ENCODE assay signal across 19 cellular contexts in the genomic region with DNA sequence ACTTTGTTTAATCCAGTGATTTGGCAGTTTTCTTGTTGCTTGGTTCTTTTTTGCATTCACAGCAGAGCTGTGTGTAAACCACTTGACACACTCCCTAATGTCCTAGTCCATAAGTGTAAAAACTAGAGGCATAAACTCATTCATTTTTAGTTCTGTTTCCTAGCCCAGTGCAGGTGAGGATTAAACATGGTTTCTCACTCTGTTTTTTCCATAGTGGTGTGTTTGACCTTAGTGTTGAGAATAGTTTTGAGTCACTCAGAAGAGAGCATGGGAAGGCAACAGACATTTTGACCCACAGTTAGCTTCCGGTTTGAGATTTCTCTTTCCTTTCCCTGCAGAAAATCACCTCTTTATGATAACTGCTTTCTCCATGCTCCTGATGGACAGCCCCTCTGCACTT. TPM values are rescaled to one million over a fixed set of nuclear protein-coding genes. Genes with fewer than 3 reads are reported as not detected.
DNase-seq lines count a peak whose midpoint lies in the region; ATAC-seq and TF ChIP-seq lines count a peak whose summit lies in the region.
"Had no signal": no experiment of that assay in that cellular context is flagged by ENCODE, and none has a peak within 500 bp of the region (broad histone marks: within the 10 kb centered on the region; RNA-seq: fewer than 3 reads in every experiment).

No MANE protein-coding gene starts in this region.

- CTCF ChIA-PET in activated CD4-positive, alpha-beta T cell treated with anti-CD3 and anti-CD28 coated beads for 36 hours (lab: Charles Lee): interaction anchor here (0.6 to 1.4 kb wide), 3 partner anchors 128 to 224 kb away, joined by 3 to 4 read pairs (median 4); no protein-coding TSS in a partner anchor
- CTCF ChIA-PET in activated CD4-positive, alpha-beta T cell treated with anti-CD3 and anti-CD28 coated beads, Interleukin-2, amount 10 ng/mL, durations not matched to agents 7 days and 5 days (lab: Charles Lee): no interaction called here

- H4K20me1 ChIP-seq in neural cell (ENCODE audit: insufficient read depth): no peaks in the 10 kb centered on the region

- no peaks in the 10 kb centered on the region for H3K27me3 ChIP-seq in neural cell (ENCODE audit: insufficient read depth, low read depth, low read length)

- H3F3A ChIP-seq in neural cell (ENCODE audit: insufficient read depth, low read length, poor library complexity, severe bottlenecking): peaks cover 3% of the 10 kb centered on the region

- peaks cover 5% of the 10 kb centered on the region for H3K4me1 Mint-ChIP-seq in activated CD4-positive, alpha-beta T cell treated with anti-CD3 and anti-CD28 coated beads for 36 hours
- no peaks in the 10 kb centered on the region for H3K4me1 Mint-ChIP-seq in activated CD4-positive, alpha-beta T cell treated with anti-CD3 and anti-CD28 coated beads, Interleukin-2, amount 10 ng/mL, durations not matched to agents 7 days and 5 days
- H3K4me1 Mint-ChIP-seq in activated T-helper 17 cell treated with anti-CD3 and anti-CD28 coated beads, Interleukin-2, amount 50 U/mL, for 72 hours: peaks cover 7% of the 10 kb centered on the region

- POLR2A ChIA-PET in activated CD4-positive, alpha-beta T cell treated with anti-CD3 and anti-CD28 coated beads for 36 hours (lab: Charles Lee): no interaction called here
- POLR2A ChIA-PET in activated CD4-positive, alpha-beta T cell treated with anti-CD3 and anti-CD28 coated beads, Interleukin-2, amount 10 ng/mL, durations not matched to agents 7 days and 5 days (lab: Charles Lee): no interaction called here

- no peaks in the 10 kb centered on the region for H3K79me2 ChIP-seq in neural cell (replicated peaks; ENCODE audit: insufficient read depth, low read length)

- ATAC-seq in activated CD4-positive, alpha-beta T cell treated with anti-CD3 and anti-CD28 coated beads for 36 hours: peak; percentile 53
- peak; percentile 40 to 71 for ATAC-seq in activated naive CD4-positive, alpha-beta T cell treated with anti-CD3 and anti-CD28 coated beads, Interleukin-2, amount 50 U/mL, for 72 hours
- peak; percentile 61 for ATAC-seq in activated T-helper 17 cell treated with anti-CD3 and anti-CD28 coated beads, Interleukin-2, amount 50 U/mL, for 72 hours (replicated peaks)
- ATAC-seq: A549 had no signal

- H3K36me3 Mint-ChIP-seq in activated CD4-positive, alpha-beta T cell treated with anti-CD3 and anti-CD28 coated beads for 36 hours (ENCODE audit: low read depth): peaks cover 8% of the 10 kb centered on the region
- H3K36me3 Mint-ChIP-seq in activated CD4-positive, alpha-beta T cell treated with anti-CD3 and anti-CD28 coated beads, Interleukin-2, amount 10 ng/mL, durations not matched to agents 7 days and 5 days (ENCODE audit: low read depth): no peaks in the 10 kb centered on the region
- peaks cover 0 to 5% of the 10 kb centered on the region in 2 donors for H3K36me3 Mint-ChIP-seq in activated naive CD4-positive, alpha-beta T cell treated with anti-CD3 and anti-CD28 coated beads, Interleukin-2, amount 50 U/mL, for 72 hours
- H3K36me3 Mint-ChIP-seq in activated T-helper 17 cell treated with anti-CD3 and anti-CD28 coated beads, Interleukin-2, amount 50 U/mL, for 72 hours (ENCODE audit: low read depth): peaks cover 54% of the 10 kb centered on the region

- H2AFZ ChIP-seq in neural cell (ENCODE audit: low read depth, low read length): no peak overlapping the region
- H2AFZ ChIP-seq: GM23248 had no signal

- peak overlapping the region; percentile 11 for H3K27ac Mint-ChIP-seq in activated CD4-positive, alpha-beta T cell treated with anti-CD3 and anti-CD28 coated beads for 36 hours
- H3K27ac Mint-ChIP-seq in activated CD4-positive, alpha-beta T cell treated with anti-CD3 and anti-CD28 coated beads, Interleukin-2, amount 10 ng/mL, durations not matched to agents 7 days and 5 days: no peak overlapping the region
- peak overlapping the region; percentile 26 to 52 for H3K27ac Mint-ChIP-seq in activated naive CD4-positive, alpha-beta T cell treated with anti-CD3 and anti-CD28 coated beads, Interleukin-2, amount 50 U/mL, for 72 hours
- peak overlapping the region; percentile 51 for H3K27ac Mint-ChIP-seq in activated T-helper 17 cell treated with anti-CD3 and anti-CD28 coated beads, Interleukin-2, amount 50 U/mL, for 72 hours
- H3K27ac Mint-ChIP-seq: CD4-positive, alpha-beta T cell had no signal

- H3K4me2 ChIP-seq in neural cell (ENCODE audit: low read length): no peak overlapping the region
- H3K4me2 ChIP-seq: A549 had no signal

- intact Hi-C loops in activated CD4-positive, alpha-beta T cell treated with anti-CD3 and anti-CD28 coated beads for 36 hours (cut with DNase I, micrococcal nuclease): no loop called here

- H3K9ac ChIP-seq in neural cell (ENCODE audit: low read length): no peak overlapping the region
- H3K9ac ChIP-seq: GM23248 had no signal

- H3K27ac ChIP-seq in neural cell (ENCODE audit: low read length): peak overlapping the region; percentile 52
- H3K27ac ChIP-seq: 22Rv1, A549, C4-2B, GM23248, HL-60 had no signal

- no peak for DNase-seq in activated CD4-positive, alpha-beta T cell treated with anti-CD3 and anti-CD28 coated beads for 36 hours
- no peak for DNase-seq in activated CD4-positive, alpha-beta T cell treated with anti-CD3 and anti-CD28 coated beads, Interleukin-2, amount 10 ng/mL, durations not matched to agents 7 days and 5 days
- no peak for DNase-seq in activated naive CD4-positive, alpha-beta T cell treated with anti-CD3 and anti-CD28 coated beads, Interleukin-2, amount 50 U/mL, for 72 hours (ENCODE audit: low spot score in 2 of 2)
- DNase-seq in activated naive CD4-positive, alpha-beta T cell (lab: John Stamatoyannopoulos, UW): no peak
- no peak for DNase-seq in stimulated activated CD4-positive, alpha-beta T cell treated with anti-CD3 and anti-CD28 coated beads, Interleukin-12 subunit alpha, Interleukin-12 subunit beta, amount 100 ng/mL, for 4 hours
- no peak for DNase-seq in DMS79 (lab: John Stamatoyannopoulos, UW)
- DNase-seq: AML-193; CD4-positive, alpha-beta T cell; DMS153; DND-41; EL; GM23248; HCEC 1CT had no signal

- TF ChIP-seq EP300 in neural cell (conservative IDR thresholded peaks at IDR 0.05; ENCODE audit: poor library complexity, severe bottlenecking): no peak

- H3K27me3 Mint-ChIP-seq in activated CD4-positive, alpha-beta T cell treated with anti-CD3 and anti-CD28 coated beads for 36 hours: no peaks in the 10 kb centered on the region
- H3K27me3 Mint-ChIP-seq in activated CD4-positive, alpha-beta T cell treated with anti-CD3 and anti-CD28 coated beads, Interleukin-2, amount 10 ng/mL, durations not matched to agents 7 days and 5 days: no peaks in the 10 kb centered on the region
- no peaks in the 10 kb centered on the region for H3K27me3 Mint-ChIP-seq in activated T-helper 17 cell treated with anti-CD3 and anti-CD28 coated beads, Interleukin-2, amount 50 U/mL, for 72 hours
- H3K27me3 Mint-ChIP-seq: CD4-positive, alpha-beta T cell had no signal

- no peaks in the 10 kb centered on the region for H3K9me3 Mint-ChIP-seq in activated CD4-positive, alpha-beta T cell treated with anti-CD3 and anti-CD28 coated beads for 36 hours (ENCODE audit: low read depth)
- H3K9me3 Mint-ChIP-seq in activated CD4-positive, alpha-beta T cell treated with anti-CD3 and anti-CD28 coated beads, Interleukin-2, amount 10 ng/mL, durations not matched to agents 7 days and 5 days: no peaks in the 10 kb centered on the region
- H3K9me3 Mint-ChIP-seq in activated naive CD4-positive, alpha-beta T cell treated with anti-CD3 and anti-CD28 coated beads, Interleukin-2, amount 50 U/mL, for 72 hours: no peaks in the 10 kb centered on the region
- H3K9me3 Mint-ChIP-seq in activated T-helper 17 cell treated with anti-CD3 and anti-CD28 coated beads, Interleukin-2, amount 50 U/mL, for 72 hours: no peaks in the 10 kb centered on the region
- H3K9me3 Mint-ChIP-seq: CD4-positive, alpha-beta T cell had no signal

- no peak for TF ChIP-seq RAD21 in neural cell (conservative IDR thresholded peaks at IDR 0.05)

- H3K4me3 ChIP-seq in neural cell (ENCODE audit: low read length): no peak overlapping the region
- H3K4me3 ChIP-seq: A549, GM23248 had no signal

- no peak overlapping the region for H3K4me3 Mint-ChIP-seq in activated CD4-positive, alpha-beta T cell treated with anti-CD3 and anti-CD28 coated beads for 36 hours
- no peak overlapping the region for H3K4me3 Mint-ChIP-seq in activated CD4-positive, alpha-beta T cell treated with anti-CD3 and anti-CD28 coated beads, Interleukin-2, amount 10 ng/mL, durations not matched to agents 7 days and 5 days
- H3K4me3 Mint-ChIP-seq in activated T-helper 17 cell treated with anti-CD3 and anti-CD28 coated beads, Interleukin-2, amount 50 U/mL, for 72 hours: no peak overlapping the region
- H3K4me3 Mint-ChIP-seq: CD4-positive, alpha-beta T cell had no signal

- H3K9me2 ChIP-seq in neural cell (ENCODE audit: insufficient read depth, low read length): no peaks in the 10 kb centered on the region

- no peaks in the 10 kb centered on the region for H3K9me3 ChIP-seq in neural cell (ENCODE audit: low read length)
- H3K9me3 ChIP-seq: A549 had no signal

- no peak for TF ChIP-seq CTCF in neural cell (IDR thresholded peaks at IDR 0.05; ENCODE audit: poor library complexity, severe bottlenecking)

- H3K36me3 ChIP-seq in neural cell (ENCODE audit: insufficient read depth, low read length): peaks cover 27% of the 10 kb centered on the region

TF ChIP-seq in neural cell, 6 proteins besides CTCF, POLR2A, EP300 and RAD21 (continues in another document):
- no peak for TF ChIP-seq MXI1 (conservative IDR thresholded peaks at IDR 0.05; ENCODE audit: poor library complexity, severe bottlenecking)
- TF ChIP-seq TAF1 (IDR thresholded peaks at IDR 0.05; ENCODE audit: low read depth): no peak

RNA-seq across cellular contexts. Expression of a gene that starts 24.2 kb away (rescaled TPM):
- under 1 TPM in 1 of 2 experiments, not detected in 1; 0.14 TPM for total RNA-seq in activated CD4-positive, alpha-beta T cell treated with anti-CD3 and anti-CD28 coated beads for 36 hours
- total RNA-seq in activated CD4-positive, alpha-beta T cell treated with anti-CD3 and anti-CD28 coated beads, Interleukin-2, amount 10 ng/mL, durations not matched to agents 7 days and 5 days: not detected
- under 1 TPM in 1 of 2 donors, not detected in 1; 0.12 TPM for total RNA-seq in activated naive CD4-positive, alpha-beta T cell treated with anti-CD3 and anti-CD28 coated beads, Interleukin-2, amount 50 U/mL, for 72 hours
- under 1 TPM; 0.06 to 0.66 TPM for total RNA-seq in activated T-helper 17 cell treated with anti-CD3 and anti-CD28 coated beads, Interleukin-2, amount 50 U/mL, for 72 hours
- 23.8 and 25.2 TPM in 2 replicates for polyA plus RNA-seq in neural cell
- 17.3 and 20.1 TPM in 2 replicates for polyA minus RNA-seq in neural cell
- total RNA-seq: CD4-positive, alpha-beta T cell had no signal

RNA-seq across cellular contexts. Expression of a gene that starts 44.4 kb away (rescaled TPM):
- 10 to 100 TPM; 10.8 to 14.5 TPM for total RNA-seq in activated CD4-positive, alpha-beta T cell treated with anti-CD3 and anti-CD28 coated beads for 36 hours
- 1 to 10 TPM; 5.2 to 5.8 TPM for total RNA-seq in activated CD4-positive, alpha-beta T cell treated with anti-CD3 and anti-CD28 coated beads, Interleukin-2, amount 10 ng/mL, durations not matched to agents 7 days and 5 days
- 10 to 100 TPM in 1 of 2 donors, 1 to 10 TPM in 1; 7.1 to 13.5 TPM for total RNA-seq in activated naive CD4-positive, alpha-beta T cell treated with anti-CD3 and anti-CD28 coated beads, Interleukin-2, amount 50 U/mL, for 72 hours
- 10 to 100 TPM in 1 of 2 donors, 1 to 10 TPM in 1; 9.2 to 11.8 TPM for total RNA-seq in activated T-helper 17 cell treated with anti-CD3 and anti-CD28 coated beads, Interleukin-2, amount 50 U/mL, for 72 hours
- 43.3 and 49.9 TPM in 2 replicates for polyA plus RNA-seq in neural cell
- polyA minus RNA-seq in neural cell: 45.8 and 47.2 TPM in 2 replicates
